Comparison of ENCODE assay signal across 22 cellular contexts in genomic region chr6:129801909-129802308, GRCh38. TPM values are rescaled to one million over a fixed set of nuclear protein-coding genes. Genes with fewer than 3 reads are reported as not detected.
"Had no signal": no experiment of that assay in that cellular context is flagged by ENCODE, and none has a peak within 500 bp of the region (broad histone marks: within the 10 kb centered on the region; RNA-seq: fewer than 3 reads in every experiment).

No MANE protein-coding gene starts in this region.

- H3K4me3 ChIP-seq: coronary artery, left ventricle myocardium inferior, tibial nerve had no signal

- H3K27me3 ChIP-seq: tibial nerve had no signal

- H3K9me3 ChIP-seq: left ventricle myocardium inferior had no signal

- DNase-seq: activated CD4-positive, alpha-beta T cell treated with anti-CD3 and anti-CD28 coated beads for 4 hours; activated CD8-positive, alpha-beta T cell treated with anti-CD3 and anti-CD28 coated beads for 36 hours; activated effector memory CD4-positive, alpha-beta T cell treated with Interleukin-2 at 50 U/mL for 16 hours; activated naive CD4-positive, alpha-beta T cell treated with anti-CD3 and anti-CD28 coated beads, Interleukin-2, amount 50 U/mL, for 16 hours; activated T-cell treated with anti-CD3 and anti-CD28 coated beads, Interleukin-2, amount 50 U/mL, for 4 hours; central memory CD4-positive, alpha-beta T cell; effector CD4-positive, alpha-beta T cell; kidney; left ventricle myocardium inferior; natural killer cell; posterior cingulate gyrus; stimulated activated CD4-positive, alpha-beta T cell treated with anti-CD3 and anti-CD28 coated beads, Interleukin-15, amount 100 ng/mL, for 24 hours; stimulated activated CD4-positive, alpha-beta T cell treated with anti-CD3 and anti-CD28 coated beads, Interleukin-4, amount 100 ng/mL, for 24 hours; stimulated activated naive CD4-positive, alpha-beta T cell; substantia nigra; T-helper 1 cell; T1000 had no signal

- H3K27ac ChIP-seq: coronary artery, left ventricle myocardium inferior, tibial nerve had no signal

- ATAC-seq: activated CD8-positive, alpha-beta T cell treated with anti-CD3 and anti-CD28 coated beads for 36 hours; activated T-cell treated with anti-CD3 and anti-CD28 coated beads, Interleukin-2, amount 50 U/mL, for 4 hours; natural killer cell; WTC11 had no signal

- H3K36me3 ChIP-seq: left ventricle myocardium inferior, tibial nerve had no signal

RNA-seq across cellular contexts. Expression of gene TMEM244, which starts 59.2 kb away (rescaled TPM):
- total RNA-seq: activated T-cell treated with anti-CD3 and anti-CD28 coated beads, Interleukin-2, amount 50 U/mL, for 4 hours; kidney; left ventricle myocardium inferior; natural killer cell; skeletal muscle tissue; tibial nerve; WTC11 had no signal
- polyA plus RNA-seq: adipose tissue had no signal
